ENCODE assay signal across 6 cellular contexts in the genomic region with DNA sequence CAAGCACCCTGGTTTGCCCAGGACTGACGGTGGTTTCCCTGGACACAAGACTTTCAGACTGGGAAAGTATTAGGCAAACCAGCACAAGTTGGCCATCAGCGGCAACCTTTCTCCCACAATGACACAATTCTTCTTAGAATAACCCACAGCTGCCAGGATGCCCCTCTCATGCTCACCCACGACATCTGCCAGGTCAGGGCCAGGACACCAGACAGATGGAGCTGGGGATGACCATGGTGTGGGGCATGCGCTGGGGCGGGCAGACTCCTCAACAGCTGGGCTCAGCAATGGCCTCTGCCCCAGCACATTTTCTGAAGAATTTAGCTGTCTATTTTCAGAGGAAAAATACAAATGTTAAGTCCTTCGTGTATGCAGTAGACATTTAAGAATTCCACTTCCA.
"Had no signal": no experiment of that assay in that cellular context is flagged by ENCODE, and none has a peak within 500 bp of the region (broad histone marks: within the 10 kb centered on the region; RNA-seq: fewer than 3 reads in every experiment).

No MANE protein-coding gene starts in this region.

- H3K4me3 ChIP-seq: GM23338, HAP-1 had no signal

- DNase-seq: H7, HFFc6, KBM-7 had no signal

- H3K36me3 ChIP-seq: HAP-1 had no signal

- H3K27ac ChIP-seq: HL-60 had no signal

- H3K4me1 ChIP-seq: HAP-1 had no signal

- H2AFZ ChIP-seq: GM23338 had no signal

- H3K4me2 ChIP-seq: GM23338 had no signal

- H3K9me3 ChIP-seq: HAP-1 had no signal
